Comparison of ENCODE assay signal across 9 cellular contexts in genomic region chr14:104115691-104116543, GRCh38. TPM values are rescaled to one million over a fixed set of nuclear protein-coding genes. Genes with fewer than 3 reads are reported as not detected.
DNase-seq lines count a peak whose midpoint lies in the region; ATAC-seq, FAIRE-seq and TF ChIP-seq lines count a peak whose summit lies in the region.
"Had no signal": no experiment of that assay in that cellular context is flagged by ENCODE, and none has a peak within 500 bp of the region (broad histone marks: within the 10 kb centered on the region; RNA-seq: fewer than 3 reads in every experiment).

No MANE protein-coding gene starts in this region.

- no peak for ATAC-seq in stimulated activated memory B cell treated with anti-CD40 and anti-IgM and Interleukin-4, amounts not matched to agents 10 μg/mL and 1 μg/mL and 100 μg/mL, for 72 hours
- no peak for ATAC-seq in HG03565 (IDR thresholded peaks at IDR 0.05; ENCODE audit: unreplicated experiment)
- no peak for ATAC-seq in GM18861 (IDR thresholded peaks at IDR 0.05; ENCODE audit: unreplicated experiment)

- H3K27me3 ChIP-seq in HUES64 (ENCODE audit: insufficient read depth, low read length) = peaks cover 56% of the 10 kb centered on the region

- no peak for TF ChIP-seq CTCF in MCF 10A (IDR thresholded peaks at IDR 0.05; ENCODE audit: unreplicated experiment)
- TF ChIP-seq CTCF in kidney (IDR thresholded peaks at IDR 0.05; ENCODE audit: borderline replicate concordance, extremely low read depth, insufficient read depth) = no peak

- WGBS in HUES64 = 72% methylated on average over 17 of the region's 20 CpGs

- H3K27ac ChIP-seq in HUES64 (ENCODE audit: low read depth, low read length) (no peak overlapping the region), kidney (ENCODE audit: low read depth in 2 of 2, low read length in 2 of 2) (no peak overlapping the region)
- H3K27ac ChIP-seq: SK-N-MC had no signal

- H3K4me1 Mint-ChIP-seq in MCF 10A (ENCODE audit: insufficient read depth, unreplicated experiment) = no peaks in the 10 kb centered on the region
- no peaks in the 10 kb centered on the region for H3K4me1 Mint-ChIP-seq in stimulated activated memory B cell treated with anti-CD40 and anti-IgM and Interleukin-4, amounts not matched to agents 10 μg/mL and 1 μg/mL and 100 μg/mL, for 72 hours

- H3K27me3 Mint-ChIP-seq in MCF 10A (ENCODE audit: insufficient read depth, unreplicated experiment) = peaks cover 7% of the 10 kb centered on the region
- H3K27me3 Mint-ChIP-seq in stimulated activated memory B cell treated with anti-CD40 and anti-IgM and Interleukin-4, amounts not matched to agents 10 μg/mL and 1 μg/mL and 100 μg/mL, for 72 hours = peaks cover 67% of the 10 kb centered on the region

- H3K36me3 ChIP-seq in HUES64 (ENCODE audit: insufficient read depth, low read length) (no peaks in the 10 kb centered on the region), kidney (ENCODE audit: control insufficient read depth in 1 of 2, insufficient read depth in 2 of 2, low read length in 2 of 2) (no peaks in the 10 kb centered on the region)

- H3K4me1 ChIP-seq in HUES64 (ENCODE audit: insufficient read depth, low read length) (no peaks in the 10 kb centered on the region), kidney (ENCODE audit: control insufficient read depth in 1 of 2, insufficient read depth in 1 of 2, low read depth in 1 of 2, low read length in 2 of 2) (peaks cover 0 to 5% of the 10 kb centered on the region in 2 donors)

- CTCF ChIA-PET in MCF 10A (lab: Yijun Ruan, JAX) = interaction anchor here (0.6 to 2.3 kb wide), 5 partner anchors 9 to 44 kb away, joined by 3 to 7 read pairs (median 5); no protein-coding TSS in a partner anchor

- H3K9me3 ChIP-seq in HUES64 (ENCODE audit: insufficient read depth, low read depth, low read length) (no peaks in the 10 kb centered on the region), kidney (ENCODE audit: control insufficient read depth in 1 of 2, low read length in 2 of 2) (no peaks in the 10 kb centered on the region)

- intact Hi-C loops in MCF 10A (cut with micrococcal nuclease) (no loop called here), kidney (cut with DNase I) (no loop called here)

- no peak overlapping the region for H3K9ac ChIP-seq in HUES64 (ENCODE audit: low read depth, low read length)
- H3K9ac ChIP-seq in kidney (ENCODE audit: low read length in 2 of 2) = no peak overlapping the region

- TSS peak; percentile 55 for BruUV-seq in MCF 10A (replicated peaks; lab: Mats Ljungman, UMichigan)

- H3K27ac Mint-ChIP-seq in MCF 10A (ENCODE audit: low read depth, unreplicated experiment) = no peak overlapping the region
- H3K27ac Mint-ChIP-seq in stimulated activated memory B cell treated with anti-CD40 and anti-IgM and Interleukin-4, amounts not matched to agents 10 μg/mL and 1 μg/mL and 100 μg/mL, for 72 hours = no peak overlapping the region

- DNase-seq in MCF 10A (ENCODE audit: unreplicated experiment) = no peak
- DNase-seq in kidney = peak; percentile 88
- DNase-seq in midbrain (lab: John Stamatoyannopoulos, UW) = no peak
- no peak for DNase-seq in GDM1 (lab: John Stamatoyannopoulos, UW)

- no peaks in the 10 kb centered on the region for H3K36me3 Mint-ChIP-seq in MCF 10A (ENCODE audit: insufficient read depth, unreplicated experiment)
- no peaks in the 10 kb centered on the region for H3K36me3 Mint-ChIP-seq in stimulated activated memory B cell treated with anti-CD40 and anti-IgM and Interleukin-4, amounts not matched to agents 10 μg/mL and 1 μg/mL and 100 μg/mL, for 72 hours

- no peaks in the 10 kb centered on the region for H3K9me3 Mint-ChIP-seq in MCF 10A (ENCODE audit: unreplicated experiment)
- H3K9me3 Mint-ChIP-seq in stimulated activated memory B cell treated with anti-CD40 and anti-IgM and Interleukin-4, amounts not matched to agents 10 μg/mL and 1 μg/mL and 100 μg/mL, for 72 hours = no peaks in the 10 kb centered on the region

- H3K4me3 ChIP-seq in HUES64 (ENCODE audit: low read length) (peak overlapping the region; percentile 50; the same call in 1 of the 2 replicates), kidney (ENCODE audit: low read length in 2 of 2) (peak overlapping the region; percentile 41)
- H3K4me3 ChIP-seq: SK-N-MC had no signal

- H3K4me3 Mint-ChIP-seq in MCF 10A (ENCODE audit: unreplicated experiment) = peak overlapping the region; percentile 71
- peak overlapping the region; percentile 29 for H3K4me3 Mint-ChIP-seq in stimulated activated memory B cell treated with anti-CD40 and anti-IgM and Interleukin-4, amounts not matched to agents 10 μg/mL and 1 μg/mL and 100 μg/mL, for 72 hours

- no peak for FAIRE-seq in kidney (lab: Jason Lieb, UNC)

- POLR2A ChIA-PET in MCF 10A (lab: Yijun Ruan, JAX) = no interaction called here

RNA-seq across cellular contexts. Expression of gene KIF26A, which starts 22.5 kb away (rescaled TPM):
- polyA plus RNA-seq in HUES64 (2013, experiment 1 of 2) = 27.0 TPM
- 21.0 TPM for polyA plus RNA-seq in HUES64 (2013, experiment 2 of 2)
- total RNA-seq in MCF 10A (2022) (0.26 and 0.39 TPM in 2 replicates), kidney (12.3 TPM)
- polyA plus RNA-seq in kidney (ENCODE audit: insufficient read depth, low read depth, low replicate concordance) = 2.3 TPM

RNA-seq across cellular contexts. Expression of gene ASPG, which starts 30.4 kb away (rescaled TPM):
- 0.55 TPM for polyA plus RNA-seq in HUES64 (2013, experiment 1 of 2)
- 0.32 TPM for polyA plus RNA-seq in HUES64 (2013, experiment 2 of 2)
- 0.05 and 0.12 TPM in 2 replicates for total RNA-seq in MCF 10A (2022)
- total RNA-seq in kidney = 2.5 TPM
- 58.1 TPM for polyA plus RNA-seq in kidney (ENCODE audit: insufficient read depth, low read depth, low replicate concordance)
